8 cellular contexts compared by ENCODE assay signal in the genomic region with DNA sequence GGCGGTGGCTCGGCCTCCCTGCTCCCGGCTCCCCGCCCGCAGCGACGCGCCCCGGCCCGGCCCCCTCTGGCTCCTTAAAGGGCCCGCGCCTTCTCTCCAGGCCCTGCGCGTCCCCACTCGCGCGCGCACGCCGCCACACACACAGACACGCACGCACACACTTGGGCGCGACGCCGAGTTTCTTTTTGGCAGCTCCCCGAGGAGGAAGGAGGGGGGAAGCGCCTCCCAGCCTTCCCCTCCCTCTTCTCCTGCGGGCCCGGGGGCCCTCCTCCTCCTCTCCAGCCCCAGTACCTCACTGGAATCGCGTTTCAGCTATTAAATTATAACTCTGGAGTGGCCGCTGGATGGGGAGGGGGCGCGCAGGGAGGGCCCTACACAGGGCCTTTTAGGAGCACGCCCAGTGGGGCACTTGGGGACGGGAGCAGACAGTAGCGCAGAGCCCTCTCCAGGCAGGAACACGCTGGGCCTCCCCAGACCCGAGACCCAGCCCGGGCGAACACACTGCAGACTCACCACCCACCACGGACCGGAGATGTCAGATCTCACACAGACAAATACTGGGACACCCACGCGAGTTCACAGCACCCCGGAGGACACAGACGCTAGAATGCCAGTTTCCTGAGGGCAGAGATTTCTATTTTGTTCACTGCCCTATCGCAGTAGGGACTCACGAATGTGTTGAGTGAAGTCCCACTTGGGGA. TPM values are rescaled to one million over a fixed set of nuclear protein-coding genes. Genes with fewer than 3 reads are reported as not detected.
DNase-seq lines count a peak whose midpoint lies in the region; ATAC-seq and TF ChIP-seq lines count a peak whose summit lies in the region.

No MANE protein-coding gene starts in this region.

- 1% methylated on average over 40 to 44 of the region's 50 CpGs for WGBS in lower leg skin, 2 donors

- peak in 32 of 56 donors; percentile 3 to 48 (median 22) for TF ChIP-seq CTCF in dorsolateral prefrontal cortex (IDR thresholded peaks at IDR 0.05 in 54 of 56, conservative IDR thresholded peaks at IDR 0.05 in 2 of 56; ENCODE audit: low read depth in 1 of 56, partially characterized antibody in 56 of 56)
- TF ChIP-seq CTCF in lower leg skin (IDR thresholded peaks at IDR 0.05): no peak

- intact Hi-C loops in dorsolateral prefrontal cortex (cut with DNase I) (loop anchor here (1.0 to 10.0 kb wide), 6 partner anchors 50 to 199 kb away; no protein-coding TSS in a partner anchor), lower leg skin (cut with DNase I; ENCODE audit: low total_unique reads) (loop anchor here (10.0 kb wide), 2 partner anchors 53 to 197 kb away; no protein-coding TSS in a partner anchor)

- TF ChIP-seq POLR2A in lower leg skin (IDR thresholded peaks at IDR 0.05): no peak

- peak; percentile 98 for DNase-seq in AG20443 (ENCODE audit: low spot score)
- DNase-seq in GM19238 (ENCODE audit: insufficient read length, low spot score): peak; percentile 92
- peak; percentile 95 for DNase-seq in NCI-H69 (lab: John Stamatoyannopoulos, UW)
- peak; percentile 79 to 82 for DNase-seq in activated CD4-positive, alpha-beta T cell treated with anti-CD3 and anti-CD28 coated beads, Interleukin-2, amount 50 U/mL, for 48 hours
- DNase-seq in dorsolateral prefrontal cortex: peak; percentile 82 to 94 (median 92)
- DNase-seq in lower leg skin (ENCODE audit: low spot score in 2 of 2): peak; percentile 90 to 98
- peak; percentile 79 to 82 for DNase-seq in stimulated activated CD4-positive, alpha-beta T cell treated with anti-CD3 and anti-CD28 coated beads, Interleukin-4, amount 100 ng/mL, for 4 hours

- H3K4me3 ChIP-seq in dorsolateral prefrontal cortex (peak overlapping the region; percentile 26 to 97 (median 51)), lower leg skin (ENCODE audit: low read depth, poor library complexity, severe bottlenecking) (no peak overlapping the region)

- peak; percentile 51 for ATAC-seq in HG03460 (IDR thresholded peaks at IDR 0.05; ENCODE audit: unreplicated experiment)

- no peaks in the 10 kb centered on the region for H3K27me3 ChIP-seq in dorsolateral prefrontal cortex

- peak overlapping the region; percentile 53 to 94 (median 87) for H3K27ac ChIP-seq in dorsolateral prefrontal cortex

RNA-seq across cellular contexts. Expression of gene NCOR2, which starts 0.4 kb away (rescaled TPM):
- total RNA-seq in dorsolateral prefrontal cortex (100 to 1,000 TPM; 202 to 379 (median 273) TPM), lower leg skin (100 to 1,000 TPM in 3 of 4 donors, 10 to 100 TPM in 1; 92.1 to 262 (median 137) TPM)

Comparison
In these comparisons a context has a peak if more than half of its experiments do, and no peak if none do; other contexts are left out.
1. CTCF ChIP-seq: peak in dorsolateral prefrontal cortex (32 of 56); none in lower leg skin (0 of 3).
2. Peak in every context shown above with its lines, with median percentiles within 50 percentile points of each other: DNase-seq.